39 cellular contexts compared by ENCODE assay signal in the genomic region with DNA sequence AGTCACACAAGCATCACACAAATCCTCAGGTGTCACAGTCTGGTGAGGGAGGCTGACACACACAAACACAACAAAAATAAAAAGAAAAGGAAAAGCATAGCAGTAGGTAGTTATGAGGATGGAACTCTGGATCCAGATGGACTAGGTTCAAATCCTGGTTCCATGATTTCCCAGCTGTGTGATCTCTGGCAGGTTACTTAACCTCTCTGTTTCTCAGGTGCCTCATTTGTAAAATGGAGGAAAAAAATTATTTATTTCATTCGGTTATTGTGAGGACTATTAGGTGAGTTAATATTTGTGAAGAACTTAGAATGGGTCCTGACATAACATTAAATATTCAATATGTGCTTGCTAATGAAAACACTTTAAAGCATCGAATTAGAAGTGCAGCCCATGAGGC. TPM values are rescaled to one million over a fixed set of nuclear protein-coding genes. Genes with fewer than 3 reads are reported as not detected.
"Had no signal": no experiment of that assay in that cellular context is flagged by ENCODE, and none has a peak within 500 bp of the region (broad histone marks: within the 10 kb centered on the region; RNA-seq: fewer than 3 reads in every experiment).

No MANE protein-coding gene starts in this region.

- DNase-seq: activated B cell treated with CpG ODN at 0.5 μM for 24 hours; activated CD4-positive, alpha-beta memory T cell treated with anti-CD3 and anti-CD28 coated beads, Interleukin-2, amount 10 ng/mL, durations not matched to agents 7 days and 5 days; activated CD4-positive, alpha-beta T cell treated with anti-CD3 and anti-CD28 coated beads for 4 hours; activated CD4-positive, alpha-beta T cell treated with anti-CD3 and anti-CD28 coated beads, Interleukin-2, amount 10 ng/mL, durations not matched to agents 24 days and 14 days; activated CD4-positive, alpha-beta T cell treated with anti-CD3 and anti-CD28 coated beads, Interleukin-2, amount 50 U/mL, for 48 hours; activated CD4-positive, CD25-positive, alpha-beta regulatory T cell treated with anti-CD3 and anti-CD28 coated beads, Interleukin-2, amount 50 U/mL, for 72 hours; activated CD8-positive, alpha-beta memory T cell treated with anti-CD3 and anti-CD28 coated beads for 24 hours; activated CD8-positive, alpha-beta memory T cell treated with anti-CD3 and anti-CD28 coated beads, Interleukin-2, amount 10 ng/mL, durations not matched to agents 7 days and 5 days; activated CD8-positive, alpha-beta memory T cell treated with anti-CD3 and anti-CD28 coated beads, Interleukin-2, amount 50 U/mL, for 48 hours; activated CD8-positive, alpha-beta T cell treated with anti-CD3 and anti-CD28 coated beads, Interleukin-2, amount 10 ng/mL, durations not matched to agents 7 days and 5 days; activated effector memory CD4-positive, alpha-beta T cell treated with Interleukin-2 at 50 U/mL for 16 hours; activated gamma-delta T cell; activated naive CD4-positive, alpha-beta T cell treated with anti-CD3 and anti-CD28 coated beads, Interleukin-2, amount 10 ng/mL, durations not matched to agents 7 days and 5 days; activated naive CD4-positive, alpha-beta T cell treated with Interleukin-2 at 50 U/mL for 16 hours; activated naive CD8-positive, alpha-beta T cell treated with anti-CD3 and anti-CD28 coated beads, Interleukin-2, amount 10 ng/mL, durations not matched to agents 7 days and 5 days; activated naive CD8-positive, alpha-beta T cell treated with anti-CD3 and anti-CD28 coated beads, Interleukin-2, amount 50 U/mL, for 24 hours; activated T-cell treated with anti-CD3 and anti-CD28 coated beads, Interleukin-2, amount 50 U/mL, for 24 hours; activated T-cell treated with anti-CD3 and anti-CD28 coated beads, Interleukin-2, amount 50 U/mL, for 48 hours; amygdala; anterior cingulate cortex; caudate nucleus; cerebellar nuclear complex; T-helper 1 cell; T-helper 2 cell; T-helper 9 cell had no signal

- H3K27me3 Mint-ChIP-seq: activated B cell treated with CpG ODN at 0.5 μM for 24 hours; activated CD4-positive, alpha-beta memory T cell treated with anti-CD3 and anti-CD28 coated beads, Interleukin-2, amount 10 ng/mL, durations not matched to agents 7 days and 5 days; activated CD8-positive, alpha-beta memory T cell treated with anti-CD3 and anti-CD28 coated beads, Interleukin-2, amount 10 ng/mL, durations not matched to agents 7 days and 5 days; activated naive CD4-positive, alpha-beta T cell treated with anti-CD3 and anti-CD28 coated beads, Interleukin-2, amount 10 ng/mL, durations not matched to agents 7 days and 5 days; activated naive CD4-positive, alpha-beta T cell treated with anti-CD3 and anti-CD28 coated beads, Interleukin-2, amount 50 U/mL, for 24 hours; activated naive CD8-positive, alpha-beta T cell; activated naive CD8-positive, alpha-beta T cell treated with anti-CD3 and anti-CD28 coated beads, Interleukin-2, amount 50 U/mL, for 24 hours; brain had no signal

- H3K4me1 ChIP-seq: ascending aorta had no signal

- H3K36me3 ChIP-seq: ascending aorta, cardiac muscle cell had no signal

- H3K4me1 Mint-ChIP-seq: activated B cell treated with CpG ODN at 0.5 μM for 24 hours; activated CD4-positive, alpha-beta memory T cell treated with anti-CD3 and anti-CD28 coated beads, Interleukin-2, amount 10 ng/mL, durations not matched to agents 7 days and 5 days; activated CD4-positive, alpha-beta T cell treated with anti-CD3 and anti-CD28 coated beads, Interleukin-2, amount 10 ng/mL, durations not matched to agents 24 days and 14 days; activated CD8-positive, alpha-beta memory T cell treated with anti-CD3 and anti-CD28 coated beads, Interleukin-2, amount 10 ng/mL, durations not matched to agents 7 days and 5 days; activated naive CD4-positive, alpha-beta T cell treated with anti-CD3 and anti-CD28 coated beads, Interleukin-2, amount 10 ng/mL, durations not matched to agents 7 days and 5 days; activated naive CD4-positive, alpha-beta T cell treated with anti-CD3 and anti-CD28 coated beads, Interleukin-2, amount 50 U/mL, for 24 hours; activated naive CD8-positive, alpha-beta T cell treated with anti-CD3 and anti-CD28 coated beads, Interleukin-2, amount 10 ng/mL, durations not matched to agents 7 days and 5 days; activated naive CD8-positive, alpha-beta T cell treated with anti-CD3 and anti-CD28 coated beads, Interleukin-2, amount 50 U/mL, for 24 hours; brain; central memory CD8-positive, alpha-beta T cell had no signal

- H3K27ac ChIP-seq: ascending aorta, cardiac muscle cell, VCaP had no signal

- H3K4me3 Mint-ChIP-seq: activated B cell treated with CpG ODN at 0.5 μM for 24 hours; activated CD4-positive, alpha-beta memory T cell treated with anti-CD3 and anti-CD28 coated beads, Interleukin-2, amount 10 ng/mL, durations not matched to agents 7 days and 5 days; activated CD4-positive, alpha-beta T cell treated with anti-CD3 and anti-CD28 coated beads, Interleukin-2, amount 10 ng/mL, durations not matched to agents 24 days and 14 days; activated CD8-positive, alpha-beta memory T cell treated with anti-CD3 and anti-CD28 coated beads, Interleukin-2, amount 10 ng/mL, durations not matched to agents 7 days and 5 days; activated CD8-positive, alpha-beta T cell treated with anti-CD3 and anti-CD28 coated beads, Interleukin-2, amount 10 ng/mL, durations not matched to agents 7 days and 5 days; activated naive CD4-positive, alpha-beta T cell treated with anti-CD3 and anti-CD28 coated beads, Interleukin-2, amount 10 ng/mL, durations not matched to agents 7 days and 5 days; activated naive CD4-positive, alpha-beta T cell treated with anti-CD3 and anti-CD28 coated beads, Interleukin-2, amount 50 U/mL, for 24 hours; activated naive CD8-positive, alpha-beta T cell; activated naive CD8-positive, alpha-beta T cell treated with anti-CD3 and anti-CD28 coated beads, Interleukin-2, amount 10 ng/mL, durations not matched to agents 7 days and 5 days; activated naive CD8-positive, alpha-beta T cell treated with anti-CD3 and anti-CD28 coated beads, Interleukin-2, amount 50 U/mL, for 24 hours; activated T-cell treated with anti-CD3 and anti-CD28 coated beads, Interleukin-2, amount 50 U/mL, for 24 hours; brain; central memory CD8-positive, alpha-beta T cell; T-helper 1 cell treated with Interleukin-12 subunit alpha and Interleukin-12 subunit beta and Interleukin-4 antibody, amounts not matched to agents 30 μg/mL and 1 μg/mL, for 36 hours; T-helper 2 cell treated with Interferon-gamma antibody and Interleukin-4, amounts not matched to agents 5 μg/mL and 100 μg/mL, for 36 hours had no signal

- H3K4me3 ChIP-seq: ascending aorta, cardiac muscle cell had no signal

- H3K27me3 ChIP-seq: ascending aorta, cardiac muscle cell had no signal

- H3K9me3 Mint-ChIP-seq: activated B cell treated with CpG ODN at 0.5 μM for 24 hours; activated CD4-positive, alpha-beta memory T cell treated with anti-CD3 and anti-CD28 coated beads, Interleukin-2, amount 10 ng/mL, durations not matched to agents 7 days and 5 days; activated CD4-positive, alpha-beta T cell treated with anti-CD3 and anti-CD28 coated beads, Interleukin-2, amount 10 ng/mL, durations not matched to agents 24 days and 14 days; activated naive CD4-positive, alpha-beta T cell treated with anti-CD3 and anti-CD28 coated beads, Interleukin-2, amount 50 U/mL, for 24 hours; activated naive CD8-positive, alpha-beta T cell treated with anti-CD3 and anti-CD28 coated beads, Interleukin-2, amount 50 U/mL, for 24 hours; activated T-cell treated with anti-CD3 and anti-CD28 coated beads, Interleukin-2, amount 50 U/mL, for 24 hours; activated T-helper 2 cell treated with anti-CD3 and anti-CD28 coated beads, Interferon-gamma antibody, Interleukin-2, Interleukin-4, amounts not matched to agents 10 μg/mL and 5 μg/mL and 100 μg/mL, durations not matched to agents 14 hours and 24 hours and 36 hours; central memory CD8-positive, alpha-beta T cell; T-helper 2 cell treated with Interferon-gamma antibody and Interleukin-4, amounts not matched to agents 5 μg/mL and 100 μg/mL, for 36 hours had no signal

- H3K9me3 ChIP-seq: ascending aorta had no signal

- ATAC-seq: activated CD8-positive, alpha-beta memory T cell treated with anti-CD3 and anti-CD28 coated beads, Interleukin-2, amount 10 ng/mL, durations not matched to agents 7 days and 5 days; activated CD8-positive, alpha-beta T cell treated with anti-CD3 and anti-CD28 coated beads, Interleukin-2, amount 10 ng/mL, durations not matched to agents 7 days and 5 days; activated naive CD8-positive, alpha-beta T cell treated with anti-CD3 and anti-CD28 coated beads, Interleukin-2, amount 50 U/mL, for 24 hours had no signal

- FAIRE-seq: bronchial epithelial cell, TTC549 had no signal

- H3K27ac Mint-ChIP-seq: activated B cell treated with CpG ODN at 0.5 μM for 24 hours; activated CD4-positive, alpha-beta memory T cell treated with anti-CD3 and anti-CD28 coated beads, Interleukin-2, amount 10 ng/mL, durations not matched to agents 7 days and 5 days; activated CD4-positive, alpha-beta T cell treated with anti-CD3 and anti-CD28 coated beads, Interleukin-2, amount 10 ng/mL, durations not matched to agents 24 days and 14 days; activated CD8-positive, alpha-beta memory T cell treated with anti-CD3 and anti-CD28 coated beads, Interleukin-2, amount 10 ng/mL, durations not matched to agents 7 days and 5 days; activated CD8-positive, alpha-beta T cell treated with anti-CD3 and anti-CD28 coated beads, Interleukin-2, amount 10 ng/mL, durations not matched to agents 7 days and 5 days; activated naive CD4-positive, alpha-beta T cell treated with anti-CD3 and anti-CD28 coated beads, Interleukin-2, amount 10 ng/mL, durations not matched to agents 7 days and 5 days; activated naive CD4-positive, alpha-beta T cell treated with anti-CD3 and anti-CD28 coated beads, Interleukin-2, amount 50 U/mL, for 24 hours; activated naive CD8-positive, alpha-beta T cell; activated naive CD8-positive, alpha-beta T cell treated with anti-CD3 and anti-CD28 coated beads, Interleukin-2, amount 10 ng/mL, durations not matched to agents 7 days and 5 days; activated naive CD8-positive, alpha-beta T cell treated with anti-CD3 and anti-CD28 coated beads, Interleukin-2, amount 50 U/mL, for 24 hours; activated T-cell treated with anti-CD3 and anti-CD28 coated beads, Interleukin-2, amount 50 U/mL, for 24 hours; activated T-helper 2 cell treated with anti-CD3 and anti-CD28 coated beads, Interferon-gamma antibody, Interleukin-2, Interleukin-4, amounts not matched to agents 10 μg/mL and 5 μg/mL and 100 μg/mL, durations not matched to agents 14 hours and 24 hours and 36 hours; brain; T-helper 1 cell treated with Interleukin-12 subunit alpha and Interleukin-12 subunit beta and Interleukin-4 antibody, amounts not matched to agents 30 μg/mL and 1 μg/mL, for 36 hours; T-helper 2 cell treated with Interferon-gamma antibody and Interleukin-4, amounts not matched to agents 5 μg/mL and 100 μg/mL, for 36 hours had no signal

RNA-seq across cellular contexts. Expression of a gene that starts 19.8 kb away (rescaled TPM):
- total RNA-seq: activated B cell treated with CpG ODN at 0.5 μM for 24 hours; activated CD4-positive, alpha-beta memory T cell treated with anti-CD3 and anti-CD28 coated beads, Interleukin-2, amount 10 ng/mL, durations not matched to agents 7 days and 5 days; activated CD4-positive, alpha-beta T cell treated with anti-CD3 and anti-CD28 coated beads, Interleukin-2, amount 10 ng/mL, durations not matched to agents 24 days and 14 days; activated CD8-positive, alpha-beta memory T cell treated with anti-CD3 and anti-CD28 coated beads, Interleukin-2, amount 10 ng/mL, durations not matched to agents 7 days and 5 days; activated CD8-positive, alpha-beta T cell treated with anti-CD3 and anti-CD28 coated beads, Interleukin-2, amount 10 ng/mL, durations not matched to agents 7 days and 5 days; activated naive CD8-positive, alpha-beta T cell treated with anti-CD3 and anti-CD28 coated beads, Interleukin-2, amount 10 ng/mL, durations not matched to agents 7 days and 5 days; activated T-helper 2 cell treated with anti-CD3 and anti-CD28 coated beads, Interferon-gamma antibody, Interleukin-2, Interleukin-4, amounts not matched to agents 10 μg/mL and 5 μg/mL and 100 μg/mL, durations not matched to agents 14 hours and 24 hours and 36 hours; ascending aorta; bronchial epithelial cell; cardiac muscle cell; chondrocyte had no signal
- polyA plus RNA-seq: adipose tissue, cardiac muscle cell had no signal

RNA-seq across cellular contexts. Expression of a gene that starts 29.3 kb away (rescaled TPM):
- total RNA-seq: activated B cell treated with CpG ODN at 0.5 μM for 24 hours; activated CD4-positive, alpha-beta memory T cell treated with anti-CD3 and anti-CD28 coated beads, Interleukin-2, amount 10 ng/mL, durations not matched to agents 7 days and 5 days; activated CD4-positive, alpha-beta T cell treated with anti-CD3 and anti-CD28 coated beads, Interleukin-2, amount 10 ng/mL, durations not matched to agents 24 days and 14 days; activated CD8-positive, alpha-beta memory T cell treated with anti-CD3 and anti-CD28 coated beads, Interleukin-2, amount 10 ng/mL, durations not matched to agents 7 days and 5 days; activated CD8-positive, alpha-beta T cell treated with anti-CD3 and anti-CD28 coated beads, Interleukin-2, amount 10 ng/mL, durations not matched to agents 7 days and 5 days; activated naive CD8-positive, alpha-beta T cell treated with anti-CD3 and anti-CD28 coated beads, Interleukin-2, amount 10 ng/mL, durations not matched to agents 7 days and 5 days; activated T-helper 2 cell treated with anti-CD3 and anti-CD28 coated beads, Interferon-gamma antibody, Interleukin-2, Interleukin-4, amounts not matched to agents 10 μg/mL and 5 μg/mL and 100 μg/mL, durations not matched to agents 14 hours and 24 hours and 36 hours; ascending aorta; bronchial epithelial cell; cardiac muscle cell; chondrocyte had no signal
- polyA plus RNA-seq: adipose tissue, cardiac muscle cell had no signal

RNA-seq across cellular contexts. Expression of a gene that starts 38.8 kb away (rescaled TPM):
- total RNA-seq: activated B cell treated with CpG ODN at 0.5 μM for 24 hours; activated CD4-positive, alpha-beta memory T cell treated with anti-CD3 and anti-CD28 coated beads, Interleukin-2, amount 10 ng/mL, durations not matched to agents 7 days and 5 days; activated CD4-positive, alpha-beta T cell treated with anti-CD3 and anti-CD28 coated beads, Interleukin-2, amount 10 ng/mL, durations not matched to agents 24 days and 14 days; activated CD8-positive, alpha-beta memory T cell treated with anti-CD3 and anti-CD28 coated beads, Interleukin-2, amount 10 ng/mL, durations not matched to agents 7 days and 5 days; activated CD8-positive, alpha-beta T cell treated with anti-CD3 and anti-CD28 coated beads, Interleukin-2, amount 10 ng/mL, durations not matched to agents 7 days and 5 days; activated naive CD8-positive, alpha-beta T cell treated with anti-CD3 and anti-CD28 coated beads, Interleukin-2, amount 10 ng/mL, durations not matched to agents 7 days and 5 days; activated T-helper 2 cell treated with anti-CD3 and anti-CD28 coated beads, Interferon-gamma antibody, Interleukin-2, Interleukin-4, amounts not matched to agents 10 μg/mL and 5 μg/mL and 100 μg/mL, durations not matched to agents 14 hours and 24 hours and 36 hours; ascending aorta; bronchial epithelial cell; cardiac muscle cell; chondrocyte had no signal
- polyA plus RNA-seq: adipose tissue, cardiac muscle cell had no signal

RNA-seq across cellular contexts. Expression of a gene that starts 48.4 kb away (rescaled TPM):
- total RNA-seq: activated B cell treated with CpG ODN at 0.5 μM for 24 hours; activated CD4-positive, alpha-beta memory T cell treated with anti-CD3 and anti-CD28 coated beads, Interleukin-2, amount 10 ng/mL, durations not matched to agents 7 days and 5 days; activated CD4-positive, alpha-beta T cell treated with anti-CD3 and anti-CD28 coated beads, Interleukin-2, amount 10 ng/mL, durations not matched to agents 24 days and 14 days; activated CD8-positive, alpha-beta memory T cell treated with anti-CD3 and anti-CD28 coated beads, Interleukin-2, amount 10 ng/mL, durations not matched to agents 7 days and 5 days; activated CD8-positive, alpha-beta T cell treated with anti-CD3 and anti-CD28 coated beads, Interleukin-2, amount 10 ng/mL, durations not matched to agents 7 days and 5 days; activated naive CD8-positive, alpha-beta T cell treated with anti-CD3 and anti-CD28 coated beads, Interleukin-2, amount 10 ng/mL, durations not matched to agents 7 days and 5 days; activated T-helper 2 cell treated with anti-CD3 and anti-CD28 coated beads, Interferon-gamma antibody, Interleukin-2, Interleukin-4, amounts not matched to agents 10 μg/mL and 5 μg/mL and 100 μg/mL, durations not matched to agents 14 hours and 24 hours and 36 hours; ascending aorta; bronchial epithelial cell; cardiac muscle cell; chondrocyte had no signal
- polyA plus RNA-seq: adipose tissue, cardiac muscle cell had no signal

RNA-seq across cellular contexts. Expression of a gene that starts 57.9 kb away (rescaled TPM):
- total RNA-seq: activated B cell treated with CpG ODN at 0.5 μM for 24 hours; activated CD4-positive, alpha-beta memory T cell treated with anti-CD3 and anti-CD28 coated beads, Interleukin-2, amount 10 ng/mL, durations not matched to agents 7 days and 5 days; activated CD4-positive, alpha-beta T cell treated with anti-CD3 and anti-CD28 coated beads, Interleukin-2, amount 10 ng/mL, durations not matched to agents 24 days and 14 days; activated CD8-positive, alpha-beta memory T cell treated with anti-CD3 and anti-CD28 coated beads, Interleukin-2, amount 10 ng/mL, durations not matched to agents 7 days and 5 days; activated CD8-positive, alpha-beta T cell treated with anti-CD3 and anti-CD28 coated beads, Interleukin-2, amount 10 ng/mL, durations not matched to agents 7 days and 5 days; activated naive CD8-positive, alpha-beta T cell treated with anti-CD3 and anti-CD28 coated beads, Interleukin-2, amount 10 ng/mL, durations not matched to agents 7 days and 5 days; activated T-helper 2 cell treated with anti-CD3 and anti-CD28 coated beads, Interferon-gamma antibody, Interleukin-2, Interleukin-4, amounts not matched to agents 10 μg/mL and 5 μg/mL and 100 μg/mL, durations not matched to agents 14 hours and 24 hours and 36 hours; ascending aorta; bronchial epithelial cell; cardiac muscle cell; chondrocyte had no signal
- polyA plus RNA-seq: adipose tissue, cardiac muscle cell had no signal
